8 cellular contexts compared by ENCODE assay signal in genomic region chr10:62166331-62167154, GRCh38.
DNase-seq lines count a peak whose midpoint lies in the region; ATAC-seq lines count a peak whose summit lies in the region.

No MANE protein-coding gene starts in this region.

- DNase-seq in NOMO-1 treated with dmso at 0.1 percent for 144 hours (lab: John Stamatoyannopoulos, UW; ENCODE audit: unreplicated experiment) (peak; percentile 9), myocyte (ENCODE audit: low read depth) (peak; percentile 64), NCI-H2196 (lab: John Stamatoyannopoulos, UW; ENCODE audit: unreplicated experiment) (no peak), NCI-H2107 (lab: John Stamatoyannopoulos, UW) (no peak)
- no peak for DNase-seq in stimulated activated CD4-positive, alpha-beta T cell treated with anti-CD3 and anti-CD28 coated beads, Interleukin-15, amount 100 ng/mL, for 24 hours
- no peak for DNase-seq in stimulated activated CD4-positive, alpha-beta T cell treated with anti-CD3 and anti-CD28 coated beads, Interleukin-2, amount 100 ng/mL, for 48 hours

- ATAC-seq in GM18519 (IDR thresholded peaks at IDR 0.05; ENCODE audit: low FRiP score, unreplicated experiment) (peak; percentile 91), HG02678 (IDR thresholded peaks at IDR 0.05; ENCODE audit: unreplicated experiment) (peak; percentile 97)

Comparison
In these comparisons a context has a peak if more than half of its experiments do, and no peak if none do; other contexts are left out.
1. DNase-seq: peak in NOMO-1 treated with dmso at 0.1 percent for 144 hours (single experiment) and myocyte (single experiment); none in NCI-H2196 (single experiment), stimulated activated CD4-positive, alpha-beta T cell treated with anti-CD3 and anti-CD28 coated beads, Interleukin-15, amount 100 ng/mL, for 24 hours (single experiment), NCI-H2107 (single experiment) and stimulated activated CD4-positive, alpha-beta T cell treated with anti-CD3 and anti-CD28 coated beads, Interleukin-2, amount 100 ng/mL, for 48 hours (0 of 2).